Comparison of ENCODE assay signal across 14 cellular contexts in the genomic region with DNA sequence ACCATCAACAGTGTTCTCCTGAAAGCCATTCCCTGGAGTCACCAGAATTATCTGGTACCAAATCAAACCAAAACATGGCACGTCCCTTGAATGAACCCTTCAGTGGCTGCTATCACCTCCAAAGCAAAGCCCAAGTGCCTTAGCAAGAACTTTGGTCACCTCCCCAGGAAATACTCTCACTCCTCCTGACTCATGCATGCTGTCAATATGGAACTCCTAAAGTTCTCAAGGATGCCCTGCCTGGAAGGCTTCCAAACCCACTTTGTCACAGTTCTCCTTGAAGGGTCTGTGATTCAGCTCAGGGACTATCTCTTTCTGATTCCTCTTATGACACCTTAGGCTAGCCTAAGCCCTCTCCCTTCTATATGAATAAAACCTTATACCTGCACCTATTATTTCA.
"Had no signal": no experiment of that assay in that cellular context is flagged by ENCODE, and none has a peak within 500 bp of the region (broad histone marks: within the 10 kb centered on the region; RNA-seq: fewer than 3 reads in every experiment).

No MANE protein-coding gene starts in this region.

- H3K27ac Mint-ChIP-seq: activated T-cell treated with anti-CD3 and anti-CD28 coated beads, Interleukin-2, amount 50 U/mL, for 72 hours; T-helper 17 cell had no signal

- H3K4me3 ChIP-seq: coronary artery, gastroesophageal sphincter, skin epidermis, tibial artery, uterus had no signal

- ATAC-seq: gastroesophageal sphincter; naive thymus-derived CD8-positive, alpha-beta T cell; T-helper 17 cell had no signal

- H3K27me3 Mint-ChIP-seq: T-helper 17 cell had no signal

- DNase-seq: activated CD4-positive, CD25-positive, alpha-beta regulatory T cell; activated naive CD4-positive, alpha-beta T cell; activated T-cell treated with anti-CD3 and anti-CD28 coated beads, Interleukin-2, amount 50 U/mL, for 72 hours; central memory CD4-positive, alpha-beta T cell; effector CD8-positive, alpha-beta T cell; naive thymus-derived CD8-positive, alpha-beta T cell; retina; T-helper 17 cell; tibial artery; uterus had no signal

- H3K4me3 Mint-ChIP-seq: activated T-cell treated with anti-CD3 and anti-CD28 coated beads, Interleukin-2, amount 50 U/mL, for 72 hours; naive thymus-derived CD8-positive, alpha-beta T cell; T-helper 17 cell had no signal

- H3K4me1 Mint-ChIP-seq: T-helper 17 cell had no signal

- H3K27me3 ChIP-seq: gastroesophageal sphincter, neutrophil, tibial artery, uterus had no signal

- H3K36me3 ChIP-seq: gastroesophageal sphincter, neutrophil, tibial artery, uterus had no signal
